In the genomic region with DNA sequence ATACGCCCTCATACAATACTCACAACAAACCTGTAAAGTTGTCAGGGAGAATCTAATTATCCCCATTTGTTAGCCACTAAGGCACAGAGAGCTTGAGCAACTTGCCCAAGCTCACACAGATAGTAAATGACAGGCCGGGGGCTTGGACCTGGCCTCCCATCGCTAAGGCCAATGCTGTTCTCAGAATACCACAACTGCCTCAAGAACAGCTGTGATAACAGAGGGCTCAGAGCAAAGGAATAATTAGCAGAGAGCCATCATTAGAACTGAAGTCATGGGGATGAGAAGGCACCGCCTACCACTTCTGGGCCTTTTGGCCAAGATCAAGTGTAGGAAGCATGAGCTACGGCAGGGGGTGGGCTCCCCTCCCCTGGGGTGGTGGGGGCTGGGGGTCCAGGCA, we compare ENCODE assay signal across 22 cellular contexts.
"Had no signal": no experiment of that assay in that cellular context is flagged by ENCODE, and none has a peak within 500 bp of the region (broad histone marks: within the 10 kb centered on the region; RNA-seq: fewer than 3 reads in every experiment).

No MANE protein-coding gene starts in this region.

- H3K36me3 ChIP-seq: adrenal gland, breast epithelium, Peyer's patch, SJSA1 had no signal

- H3K27me3 ChIP-seq: adrenal gland, Peyer's patch, SJSA1 had no signal

- H3K4me1 Mint-ChIP-seq: activated naive CD4-positive, alpha-beta T cell treated with anti-CD3 and anti-CD28 coated beads, Interleukin-2, amount 10 ng/mL, durations not matched to agents 7 days and 5 days; activated naive CD8-positive, alpha-beta T cell treated with anti-CD3 and anti-CD28 coated beads, Interleukin-2, amount 10 ng/mL, durations not matched to agents 7 days and 5 days; central memory CD8-positive, alpha-beta T cell had no signal

- DNase-seq: activated CD4-positive, alpha-beta T cell treated with anti-CD3 and anti-CD28 coated beads for 4 hours; activated CD8-positive, alpha-beta memory T cell treated with anti-CD3 and anti-CD28 coated beads, Interleukin-2, amount 50 U/mL, for 4 hours; activated CD8-positive, alpha-beta T cell treated with anti-CD3 and anti-CD28 coated beads for 36 hours; activated gamma-delta T cell treated with Interleukin-2 at 50 U/mL for 16 hours; activated naive CD4-positive, alpha-beta T cell treated with anti-CD3 and anti-CD28 coated beads, Interleukin-2, amount 10 ng/mL, durations not matched to agents 7 days and 5 days; activated naive CD8-positive, alpha-beta T cell treated with anti-CD3 and anti-CD28 coated beads, Interleukin-2, amount 10 ng/mL, durations not matched to agents 7 days and 5 days; activated T-cell treated with anti-CD3 and anti-CD28 coated beads, Interleukin-2, amount 50 U/mL, for 72 hours; adrenal gland; NCI-H1092; NCI-H1436 treated with DMSO at 0.1 percent for 48 hours; NCI-H187; NCI-H2081; NCI-H510A treated with DMSO at 0.1 percent for 48 hours; Right ventricle myocardium superior had no signal

- H3K4me1 ChIP-seq: adrenal gland, breast epithelium, Peyer's patch, SJSA1 had no signal

- H3K4me3 ChIP-seq: adrenal gland, breast epithelium, K562, Peyer's patch, SJSA1 had no signal

- H3K9me3 ChIP-seq: adrenal gland, breast epithelium, Peyer's patch, SJSA1 had no signal

- H3K9me3 Mint-ChIP-seq: activated CD8-positive, alpha-beta T cell treated with anti-CD3 and anti-CD28 coated beads for 36 hours; activated naive CD4-positive, alpha-beta T cell treated with anti-CD3 and anti-CD28 coated beads, Interleukin-2, amount 10 ng/mL, durations not matched to agents 7 days and 5 days; activated naive CD8-positive, alpha-beta T cell treated with anti-CD3 and anti-CD28 coated beads, Interleukin-2, amount 10 ng/mL, durations not matched to agents 7 days and 5 days; activated T-cell treated with anti-CD3 and anti-CD28 coated beads, Interleukin-2, amount 50 U/mL, for 72 hours; activated T-helper 2 cell treated with anti-CD3 and anti-CD28 coated beads, Interferon-gamma antibody, Interleukin-2, Interleukin-4, amounts not matched to agents 10 μg/mL and 5 μg/mL and 100 μg/mL, durations not matched to agents 14 hours and 24 hours and 36 hours; central memory CD8-positive, alpha-beta T cell; T-helper 1 cell treated with Interleukin-12 subunit alpha and Interleukin-12 subunit beta and Interleukin-4 antibody, amounts not matched to agents 30 μg/mL and 1 μg/mL, for 36 hours had no signal

- FAIRE-seq: K562 had no signal

- H3K27ac Mint-ChIP-seq: activated CD8-positive, alpha-beta T cell treated with anti-CD3 and anti-CD28 coated beads for 36 hours; activated naive CD4-positive, alpha-beta T cell treated with anti-CD3 and anti-CD28 coated beads, Interleukin-2, amount 10 ng/mL, durations not matched to agents 7 days and 5 days; activated naive CD8-positive, alpha-beta T cell treated with anti-CD3 and anti-CD28 coated beads, Interleukin-2, amount 10 ng/mL, durations not matched to agents 7 days and 5 days; activated T-cell treated with anti-CD3 and anti-CD28 coated beads, Interleukin-2, amount 50 U/mL, for 72 hours; activated T-helper 2 cell treated with anti-CD3 and anti-CD28 coated beads, Interferon-gamma antibody, Interleukin-2, Interleukin-4, amounts not matched to agents 10 μg/mL and 5 μg/mL and 100 μg/mL, durations not matched to agents 14 hours and 24 hours and 36 hours; T-helper 1 cell treated with Interleukin-12 subunit alpha and Interleukin-12 subunit beta and Interleukin-4 antibody, amounts not matched to agents 30 μg/mL and 1 μg/mL, for 36 hours had no signal

- H3K27ac ChIP-seq: adrenal gland, breast epithelium, Peyer's patch, RWPE1, SJSA1 had no signal

- H3K36me3 Mint-ChIP-seq: activated naive CD4-positive, alpha-beta T cell treated with anti-CD3 and anti-CD28 coated beads, Interleukin-2, amount 10 ng/mL, durations not matched to agents 7 days and 5 days; activated naive CD8-positive, alpha-beta T cell treated with anti-CD3 and anti-CD28 coated beads, Interleukin-2, amount 10 ng/mL, durations not matched to agents 7 days and 5 days had no signal

- H3K4me3 Mint-ChIP-seq: activated CD8-positive, alpha-beta T cell treated with anti-CD3 and anti-CD28 coated beads for 36 hours; activated naive CD4-positive, alpha-beta T cell treated with anti-CD3 and anti-CD28 coated beads, Interleukin-2, amount 10 ng/mL, durations not matched to agents 7 days and 5 days; activated naive CD8-positive, alpha-beta T cell treated with anti-CD3 and anti-CD28 coated beads, Interleukin-2, amount 10 ng/mL, durations not matched to agents 7 days and 5 days; activated T-cell treated with anti-CD3 and anti-CD28 coated beads, Interleukin-2, amount 50 U/mL, for 72 hours; central memory CD8-positive, alpha-beta T cell; T-helper 1 cell treated with Interleukin-12 subunit alpha and Interleukin-12 subunit beta and Interleukin-4 antibody, amounts not matched to agents 30 μg/mL and 1 μg/mL, for 36 hours had no signal
